19 cellular contexts compared by ENCODE assay signal in genomic region chr5:59003641-59004040, GRCh38.
A peak's percentile ranks its signal among the peaks of the same experiment; 100 is the strongest.
DNase-seq lines count a peak whose midpoint lies in the region; ATAC-seq and TF ChIP-seq lines count a peak whose summit lies in the region.
"Had no signal": no experiment of that assay in that cellular context is flagged by ENCODE, and none has a peak within 500 bp of the region (broad histone marks: within the 10 kb centered on the region; RNA-seq: fewer than 3 reads in every experiment).

No MANE protein-coding gene starts in this region.

- peaks cover 51% of the 10 kb centered on the region for H3K36me3 Mint-ChIP-seq in activated T-helper 2 cell treated with anti-CD3 and anti-CD28 coated beads, Interferon-gamma antibody, Interleukin-2, Interleukin-4, amounts not matched to agents 10 μg/mL and 5 μg/mL and 100 μg/mL, durations not matched to agents 14 hours and 24 hours and 36 hours (ENCODE audit: low read depth)

- 0 out of 2 replicates have a peak overlapping the region, but pooled peaks have one; percentile 16 for H3K9ac ChIP-seq in ES-I3 (ENCODE audit: low read depth, low read length)
- H3K9ac ChIP-seq: KMS-11 had no signal

- H3K36me3 ChIP-seq in ES-I3 (ENCODE audit: insufficient read depth, low read length) (no peaks in the 10 kb centered on the region), psoas muscle (ENCODE audit: insufficient read depth in 1 of 2, low read depth in 1 of 2) (no peaks in the 10 kb centered on the region)

- H3K4me1 Mint-ChIP-seq in activated T-helper 2 cell treated with anti-CD3 and anti-CD28 coated beads, Interferon-gamma antibody, Interleukin-2, Interleukin-4, amounts not matched to agents 10 μg/mL and 5 μg/mL and 100 μg/mL, durations not matched to agents 14 hours and 24 hours and 36 hours (ENCODE audit: low read depth): peaks cover 60% of the 10 kb centered on the region

- H3K27me3 Mint-ChIP-seq in activated T-helper 2 cell treated with anti-CD3 and anti-CD28 coated beads, Interferon-gamma antibody, Interleukin-2, Interleukin-4, amounts not matched to agents 10 μg/mL and 5 μg/mL and 100 μg/mL, durations not matched to agents 14 hours and 24 hours and 36 hours (ENCODE audit: low read depth): no peaks in the 10 kb centered on the region

- DNase-seq in NCI-H82 treated with DMSO at 0.1 percent for 48 hours (lab: John Stamatoyannopoulos, UW; ENCODE audit: unreplicated experiment) (peak; percentile 40), psoas muscle (no peak), C1 segment of cervical spinal cord (lab: John Stamatoyannopoulos, UW) (no peak), AG08395 (ENCODE audit: low spot score) (no peak), DMS79 treated with DMSO at 0.1 percent for 48 hours (lab: John Stamatoyannopoulos, UW) (no peak), hippocampal formation (lab: John Stamatoyannopoulos, UW) (no peak)
- DNase-seq in activated T-helper 2 cell treated with anti-CD3 and anti-CD28 coated beads, Interferon-gamma antibody, Interleukin-2, Interleukin-4, amounts not matched to agents 10 μg/mL and 5 μg/mL and 100 μg/mL, durations not matched to agents 14 hours and 24 hours and 36 hours (ENCODE audit: low spot score): no peak
- DNase-seq: HFFc6, NCI-H1436 treated with DMSO at 0.1 percent for 48 hours, NCI-H2029 treated with DMSO at 0.1 percent for 48 hours, NCI-H2171, NCI-H446, NCI-H526 treated with DMSO at 0.1 percent for 48 hours, OCI-M1, Right ventricle myocardium superior had no signal

- intact Hi-C loops in activated T-helper 2 cell treated with anti-CD3 and anti-CD28 coated beads, Interferon-gamma antibody, Interleukin-2, Interleukin-4, amounts not matched to agents 10 μg/mL and 5 μg/mL and 100 μg/mL, durations not matched to agents 14 hours and 24 hours and 36 hours (cut with micrococcal nuclease): no loop called here
- intact Hi-C loops in psoas muscle (cut with DNase I): loop anchor here (5.0 to 10.0 kb wide), 3 partner anchors 79 to 116 kb away; no protein-coding TSS in a partner anchor

- WGBS in psoas muscle, 3 donors: 54 to 69% (median 67%) methylated on average over 5 of the region's 5 CpGs

- no peaks in the 10 kb centered on the region for H3K27me3 ChIP-seq in psoas muscle (ENCODE audit: insufficient read depth in 3 of 3, low read length in 2 of 3)

- H3K4me1 ChIP-seq in ES-I3 (ENCODE audit: insufficient read depth, low read length): peaks cover 38% of the 10 kb centered on the region
- H3K4me1 ChIP-seq in psoas muscle: peaks cover 73% of the 10 kb centered on the region

- peak overlapping the region; percentile 12 for H3K27ac Mint-ChIP-seq in activated T-helper 2 cell treated with anti-CD3 and anti-CD28 coated beads, Interferon-gamma antibody, Interleukin-2, Interleukin-4, amounts not matched to agents 10 μg/mL and 5 μg/mL and 100 μg/mL, durations not matched to agents 14 hours and 24 hours and 36 hours
- H3K27ac Mint-ChIP-seq: HFFc6 had no signal

- H3K9me3 ChIP-seq in ES-I3 (ENCODE audit: control insufficient read depth, insufficient read depth, low read length) (no peaks in the 10 kb centered on the region), psoas muscle (no peaks in the 10 kb centered on the region)

- peak overlapping the region; percentile 76 for H3K27ac ChIP-seq in psoas muscle
- H3K27ac ChIP-seq: C4-2B, KMS-11, SK-N-MC had no signal

- H3K4me3 ChIP-seq in psoas muscle: peak overlapping the region; percentile 13
- H3K4me3 ChIP-seq: SK-N-MC had no signal

- H3K9me3 Mint-ChIP-seq in activated T-helper 2 cell treated with anti-CD3 and anti-CD28 coated beads, Interferon-gamma antibody, Interleukin-2, Interleukin-4, amounts not matched to agents 10 μg/mL and 5 μg/mL and 100 μg/mL, durations not matched to agents 14 hours and 24 hours and 36 hours: no peaks in the 10 kb centered on the region
- H3K9me3 Mint-ChIP-seq: HFFc6 had no signal

- no peak overlapping the region for H3K4me3 Mint-ChIP-seq in activated T-helper 2 cell treated with anti-CD3 and anti-CD28 coated beads, Interferon-gamma antibody, Interleukin-2, Interleukin-4, amounts not matched to agents 10 μg/mL and 5 μg/mL and 100 μg/mL, durations not matched to agents 14 hours and 24 hours and 36 hours (ENCODE audit: low read depth)
- H3K4me3 Mint-ChIP-seq: HFFc6 had no signal

- ATAC-seq in psoas muscle: peak in 2 of 4 donors; percentile 15 to 25

- TF ChIP-seq CTCF in psoas muscle (IDR thresholded peaks at IDR 0.05): no peak
